Comparison of ENCODE assay signal across 1 cellular context in the genomic region with DNA sequence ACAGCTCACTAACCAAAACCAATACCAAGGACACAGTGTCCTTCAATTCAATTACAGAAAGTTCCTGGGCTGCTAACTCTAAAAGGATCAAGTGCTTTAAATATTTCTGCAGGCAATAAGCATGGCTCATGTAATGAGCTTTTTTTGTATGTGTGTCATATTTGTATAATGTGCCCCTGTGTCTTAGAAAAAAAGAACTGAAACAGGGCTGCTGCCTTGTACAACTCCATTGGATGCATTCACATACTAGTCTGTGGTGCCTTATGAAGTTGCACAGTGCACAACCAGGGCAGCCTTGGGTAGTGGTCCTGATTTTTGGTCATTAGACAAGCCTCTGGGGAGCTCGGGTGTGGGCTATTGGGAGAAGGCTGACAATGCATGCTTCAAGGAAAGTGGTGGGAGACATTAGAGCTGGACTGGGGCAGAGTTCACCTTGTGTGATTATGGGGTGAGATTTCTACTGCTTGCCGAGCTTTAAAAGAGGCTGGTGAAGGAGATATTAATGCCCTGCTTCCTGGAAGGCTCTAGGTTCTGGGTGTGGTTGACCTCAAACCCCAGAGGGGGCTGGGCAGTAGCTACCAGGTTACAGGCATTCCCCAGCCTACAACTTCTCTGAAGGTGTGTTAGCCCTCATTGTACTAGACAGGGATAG.
TF ChIP-seq lines count a peak whose summit lies in the region.

No MANE protein-coding gene starts in this region.

TF ChIP-seq in H1, 55 proteins besides CTCF, POLR2A, EP300 and RAD21:
- TF ChIP-seq, protein P1, sequence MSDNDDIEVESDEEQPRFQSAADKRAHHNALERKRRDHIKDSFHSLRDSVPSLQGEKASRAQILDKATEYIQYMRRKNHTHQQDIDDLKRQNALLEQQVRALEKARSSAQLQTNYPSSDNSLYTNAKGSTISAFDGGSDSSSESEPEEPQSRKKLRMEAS (IDR thresholded peaks at IDR 0.05), result no peak
- TF ChIP-seq, protein P2, sequence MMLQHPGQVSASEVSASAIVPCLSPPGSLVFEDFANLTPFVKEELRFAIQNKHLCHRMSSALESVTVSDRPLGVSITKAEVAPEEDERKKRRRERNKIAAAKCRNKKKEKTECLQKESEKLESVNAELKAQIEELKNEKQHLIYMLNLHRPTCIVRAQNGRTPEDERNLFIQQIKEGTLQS (IDR thresholded peaks at IDR 0.05; ENCODE audit: insufficient read depth, low read depth, low read length), result no peak
- TF ChIP-seq RBBP5 (IDR thresholded peaks at IDR 0.05; ENCODE audit: borderline replicate concordance, low read depth, low read length) (no peak), KDM1A (IDR thresholded peaks at IDR 0.05; ENCODE audit: borderline replicate concordance, low read length) (no peak), JUND (IDR thresholded peaks at IDR 0.05; ENCODE audit: low read length) (no peak), RNF2 (IDR thresholded peaks at IDR 0.05; ENCODE audit: borderline replicate concordance, low read depth, low read length, missing control alignments, poor library complexity, severe bottlenecking) (no peak), FOSL1 (IDR thresholded peaks at IDR 0.05; ENCODE audit: insufficient read depth, low read depth, low read length) (no peak), SIN3A (conservative IDR thresholded peaks at IDR 0.05 in 1 of 2, IDR thresholded peaks at IDR 0.05 in 1 of 2; ENCODE audit: low read depth in 1 of 2, low read length in 2 of 2) (no peak), CEBPB (IDR thresholded peaks at IDR 0.05; ENCODE audit: low read depth, low read length) (no peak), NRF1 (IDR thresholded peaks at IDR 0.05; ENCODE audit: low read depth, low read length) (no peak), TCF12 (IDR thresholded peaks at IDR 0.05; ENCODE audit: low read depth, low read length) (no peak), CHD1 (IDR thresholded peaks at IDR 0.05; ENCODE audit: low read depth, low read length) (no peak), POU5F1 (IDR thresholded peaks at IDR 0.05; ENCODE audit: low read depth, low read length) (no peak)
